In genomic region chr10:511101-511848, GRCh38 we compare ENCODE assay signal across 1 cellular context.
TF ChIP-seq lines count a peak whose summit lies in the region.

No MANE protein-coding gene starts in this region.

TF ChIP-seq in HepG2, 621 proteins besides CTCF, POLR2A, EP300 and RAD21 (continued from another document and continues in another):
- TF ChIP-seq, protein P1, sequence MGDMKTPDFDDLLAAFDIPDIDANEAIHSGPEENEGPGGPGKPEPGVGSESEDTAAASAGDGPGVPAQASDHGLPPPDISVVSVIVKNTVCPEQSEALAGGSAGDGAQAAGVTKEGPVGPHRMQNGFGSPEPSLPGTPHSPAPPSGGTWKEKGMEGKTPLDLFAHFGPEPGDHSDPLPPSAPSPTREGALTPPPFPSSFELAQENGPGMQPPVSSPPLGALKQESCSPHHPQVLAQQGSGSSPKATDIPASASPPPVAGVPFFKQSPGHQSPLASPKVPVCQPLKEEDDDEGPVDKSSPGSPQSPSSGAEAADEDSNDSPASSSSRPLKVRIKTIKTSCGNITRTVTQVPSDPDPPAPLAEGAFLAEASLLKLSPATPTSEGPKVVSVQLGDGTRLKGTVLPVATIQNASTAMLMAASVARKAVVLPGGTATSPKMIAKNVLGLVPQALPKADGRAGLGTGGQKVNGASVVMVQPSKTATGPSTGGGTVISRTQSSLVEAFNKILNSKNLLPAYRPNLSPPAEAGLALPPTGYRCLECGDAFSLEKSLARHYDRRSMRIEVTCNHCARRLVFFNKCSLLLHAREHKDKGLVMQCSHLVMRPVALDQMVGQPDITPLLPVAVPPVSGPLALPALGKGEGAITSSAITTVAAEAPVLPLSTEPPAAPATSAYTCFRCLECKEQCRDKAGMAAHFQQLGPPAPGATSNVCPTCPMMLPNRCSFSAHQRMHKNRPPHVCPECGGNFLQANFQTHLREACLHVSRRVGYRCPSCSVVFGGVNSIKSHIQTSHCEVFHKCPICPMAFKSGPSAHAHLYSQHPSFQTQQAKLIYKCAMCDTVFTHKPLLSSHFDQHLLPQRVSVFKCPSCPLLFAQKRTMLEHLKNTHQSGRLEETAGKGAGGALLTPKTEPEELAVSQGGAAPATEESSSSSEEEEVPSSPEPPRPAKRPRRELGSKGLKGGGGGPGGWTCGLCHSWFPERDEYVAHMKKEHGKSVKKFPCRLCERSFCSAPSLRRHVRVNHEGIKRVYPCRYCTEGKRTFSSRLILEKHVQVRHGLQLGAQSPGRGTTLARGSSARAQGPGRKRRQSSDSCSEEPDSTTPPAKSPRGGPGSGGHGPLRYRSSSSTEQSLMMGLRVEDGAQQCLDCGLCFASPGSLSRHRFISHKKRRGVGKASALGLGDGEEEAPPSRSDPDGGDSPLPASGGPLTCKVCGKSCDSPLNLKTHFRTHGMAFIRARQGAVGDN (CRISPR knock-in tag; IDR thresholded peaks at IDR 0.05), result peak; percentile 71
- peak; percentile 69; the same call in 1 of the 2 replicates for TF ChIP-seq ZBTB38 (CRISPR knock-in tag; IDR thresholded peaks at IDR 0.05)
- no peak for TF ChIP-seq ZNF569 (CRISPR knock-in tag; IDR thresholded peaks at IDR 0.05; ENCODE audit: borderline replicate concordance)
- TF ChIP-seq KLF16 (CRISPR knock-in tag; IDR thresholded peaks at IDR 0.05), result no peak
- TF ChIP-seq, protein P2, sequence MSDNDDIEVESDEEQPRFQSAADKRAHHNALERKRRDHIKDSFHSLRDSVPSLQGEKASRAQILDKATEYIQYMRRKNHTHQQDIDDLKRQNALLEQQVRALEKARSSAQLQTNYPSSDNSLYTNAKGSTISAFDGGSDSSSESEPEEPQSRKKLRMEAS (IDR thresholded peaks at IDR 0.05), result peak; percentile 53; the same call in 1 of the 2 replicates
- peak; percentile 55 for TF ChIP-seq ZNF781 (CRISPR knock-in tag; IDR thresholded peaks at IDR 0.05; ENCODE audit: borderline replicate concordance, not compliant biosample characterization)
- no peak for TF ChIP-seq NR2F6 (IDR thresholded peaks at IDR 0.05)
- TF ChIP-seq NR2F6 (CRISPR knock-in tag; IDR thresholded peaks at IDR 0.05), result no peak
- TF ChIP-seq IRF2 (CRISPR knock-in tag; IDR thresholded peaks at IDR 0.05), result 0 out of 2 replicates have a peak, but pooled peaks have one; percentile 21
- TF ChIP-seq PHF21A (CRISPR knock-in tag; IDR thresholded peaks at IDR 0.05), result peak; percentile 74; the same call in 1 of the 2 replicates
- no peak for TF ChIP-seq SMARCC2 (IDR thresholded peaks at IDR 0.05)
- TF ChIP-seq, protein P3, sequence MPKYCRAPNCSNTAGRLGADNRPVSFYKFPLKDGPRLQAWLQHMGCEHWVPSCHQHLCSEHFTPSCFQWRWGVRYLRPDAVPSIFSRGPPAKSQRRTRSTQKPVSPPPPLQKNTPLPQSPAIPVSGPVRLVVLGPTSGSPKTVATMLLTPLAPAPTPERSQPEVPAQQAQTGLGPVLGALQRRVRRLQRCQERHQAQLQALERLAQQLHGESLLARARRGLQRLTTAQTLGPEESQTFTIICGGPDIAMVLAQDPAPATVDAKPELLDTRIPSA (CRISPR knock-in tag; IDR thresholded peaks at IDR 0.05; ENCODE audit: borderline replicate concordance), result no peak
- 0 out of 2 replicates have a peak, but pooled peaks have one; percentile 13 for TF ChIP-seq ZNF788 (CRISPR knock-in tag; IDR thresholded peaks at IDR 0.05; ENCODE audit: borderline replicate concordance)
- TF ChIP-seq ZUFSP (CRISPR knock-in tag; IDR thresholded peaks at IDR 0.05; ENCODE audit: borderline replicate concordance), result no peak
- TF ChIP-seq ZMYM4 (CRISPR knock-in tag; IDR thresholded peaks at IDR 0.05), result peak; percentile 54; the same call in 1 of the 2 replicates
- TF ChIP-seq, protein P4, sequence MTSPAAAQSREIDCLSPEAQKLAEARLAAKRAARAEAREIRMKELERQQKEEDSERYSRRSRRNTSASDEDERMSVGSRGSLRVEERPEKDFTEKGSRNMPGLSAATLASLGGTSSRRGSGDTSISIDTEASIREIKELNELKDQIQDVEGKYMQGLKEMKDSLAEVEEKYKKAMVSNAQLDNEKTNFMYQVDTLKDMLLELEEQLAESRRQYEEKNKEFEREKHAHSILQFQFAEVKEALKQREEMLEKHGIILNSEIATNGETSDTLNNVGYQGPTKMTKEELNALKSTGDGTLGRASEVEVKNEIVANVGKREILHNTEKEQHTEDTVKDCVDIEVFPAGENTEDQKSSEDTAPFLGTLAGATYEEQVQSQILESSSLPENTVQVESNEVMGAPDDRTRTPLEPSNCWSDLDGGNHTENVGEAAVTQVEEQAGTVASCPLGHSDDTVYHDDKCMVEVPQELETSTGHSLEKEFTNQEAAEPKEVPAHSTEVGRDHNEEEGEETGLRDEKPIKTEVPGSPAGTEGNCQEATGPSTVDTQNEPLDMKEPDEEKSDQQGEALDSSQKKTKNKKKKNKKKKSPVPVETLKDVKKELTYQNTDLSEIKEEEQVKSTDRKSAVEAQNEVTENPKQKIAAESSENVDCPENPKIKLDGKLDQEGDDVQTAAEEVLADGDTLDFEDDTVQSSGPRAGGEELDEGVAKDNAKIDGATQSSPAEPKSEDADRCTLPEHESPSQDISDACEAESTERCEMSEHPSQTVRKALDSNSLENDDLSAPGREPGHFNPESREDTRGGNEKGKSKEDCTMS (CRISPR knock-in tag; conservative IDR thresholded peaks at IDR 0.05), result 0 out of 2 replicates have a peak, but pooled peaks have one; percentile 52
- peak; percentile 44; the same call in 1 of the 2 replicates for TF ChIP-seq SP2 (CRISPR knock-in tag; IDR thresholded peaks at IDR 0.05)
- TF ChIP-seq ZFP36L1 (CRISPR knock-in tag; IDR thresholded peaks at IDR 0.05), result no peak
- peak; percentile 47 for TF ChIP-seq YY1 (IDR thresholded peaks at IDR 0.05; ENCODE audit: insufficient read depth, insufficient replicate concordance, low read depth, low read length)
- TF ChIP-seq SAFB2 (CRISPR knock-in tag; IDR thresholded peaks at IDR 0.05; ENCODE audit: borderline replicate concordance, low read depth), result no peak
- TF ChIP-seq SAP130 (CRISPR knock-in tag; IDR thresholded peaks at IDR 0.05; ENCODE audit: low read depth), result peak; percentile 49
- 0 out of 2 replicates have a peak, but pooled peaks have one; percentile 28 for TF ChIP-seq TARDBP (CRISPR knock-in tag; IDR thresholded peaks at IDR 0.05)
- TF ChIP-seq ZNF614 (CRISPR knock-in tag; IDR thresholded peaks at IDR 0.05; ENCODE audit: borderline replicate concordance), result peak; percentile 35; the same call in 1 of the 2 replicates
- peak; percentile 55; the same call in 1 of the 2 replicates for TF ChIP-seq MYC (CRISPR knock-in tag; IDR thresholded peaks at IDR 0.05; ENCODE audit: borderline replicate concordance)
- no peak for TF ChIP-seq FUBP1 (CRISPR knock-in tag; IDR thresholded peaks at IDR 0.05; ENCODE audit: borderline replicate concordance)
- 0 out of 2 replicates have a peak, but pooled peaks have one; percentile 31 for TF ChIP-seq HNRNPL (IDR thresholded peaks at IDR 0.05; ENCODE audit: low read depth, low read length)
- TF ChIP-seq ARID5B (CRISPR knock-in tag; IDR thresholded peaks at IDR 0.05), result 0 out of 2 replicates have a peak, but pooled peaks have one; percentile 31
- no peak for TF ChIP-seq ZNF660 (CRISPR knock-in tag; IDR thresholded peaks at IDR 0.05; ENCODE audit: borderline replicate concordance, low read depth)
- no peak for TF ChIP-seq FIP1L1 (IDR thresholded peaks at IDR 0.05; ENCODE audit: borderline replicate concordance, insufficient read depth, low read depth, low read length)
- TF ChIP-seq ZNF839 (CRISPR knock-in tag; IDR thresholded peaks at IDR 0.05; ENCODE audit: borderline replicate concordance), result peak; percentile 33; the same call in 1 of the 2 replicates
- TF ChIP-seq ZSCAN29 (CRISPR knock-in tag; conservative IDR thresholded peaks at IDR 0.05), result 0 out of 2 replicates have a peak, but pooled peaks have one; percentile 49
- no peak for TF ChIP-seq ZNF138 (CRISPR knock-in tag; IDR thresholded peaks at IDR 0.05; ENCODE audit: low read depth)
- TF ChIP-seq CEBPB (IDR thresholded peaks at IDR 0.05; ENCODE audit: borderline replicate concordance, low read depth, low read length), result no peak
- TF ChIP-seq ZNF570 (CRISPR knock-in tag; IDR thresholded peaks at IDR 0.05; ENCODE audit: borderline replicate concordance), result no peak
- TF ChIP-seq ZNF232 (CRISPR knock-in tag; IDR thresholded peaks at IDR 0.05; ENCODE audit: borderline replicate concordance), result no peak
- TF ChIP-seq RFX3 (CRISPR knock-in tag; IDR thresholded peaks at IDR 0.05), result no peak
- TF ChIP-seq HOXA9 (CRISPR knock-in tag; IDR thresholded peaks at IDR 0.05; ENCODE audit: borderline replicate concordance), result no peak
- TF ChIP-seq HMGXB4 (CRISPR knock-in tag; IDR thresholded peaks at IDR 0.05; ENCODE audit: borderline replicate concordance in 1 of 2, low read depth in 1 of 2), result peak; percentile 40 to 45; a peak in 1 of 4 replicates
- TF ChIP-seq U2AF1 (optimal IDR thresholded peaks at IDR 0.05; ENCODE audit: low read depth, low read length), result no peak
- 0 out of 2 replicates have a peak, but pooled peaks have one; percentile 48 for TF ChIP-seq ZNF556 (CRISPR knock-in tag; IDR thresholded peaks at IDR 0.05; ENCODE audit: borderline replicate concordance)
- peak; percentile 27; the same call in 1 of the 2 replicates for TF ChIP-seq MXD3 (CRISPR knock-in tag; IDR thresholded peaks at IDR 0.05)
- TF ChIP-seq SP1 (IDR thresholded peaks at IDR 0.05), result no peak
- no peak for TF ChIP-seq SP1 (CRISPR knock-in tag; IDR thresholded peaks at IDR 0.05)
- no peak for TF ChIP-seq RARG (CRISPR knock-in tag; IDR thresholded peaks at IDR 0.05; ENCODE audit: low read depth)
- peak; percentile 78 for TF ChIP-seq CHD2 (IDR thresholded peaks at IDR 0.05; ENCODE audit: low read depth, low read length)
- TF ChIP-seq ELF1 (CRISPR knock-in tag; IDR thresholded peaks at IDR 0.05), result 0 out of 2 replicates have a peak, but pooled peaks have one; percentile 33
- no peak for TF ChIP-seq ZNF180 (CRISPR knock-in tag; IDR thresholded peaks at IDR 0.05; ENCODE audit: borderline replicate concordance, low read depth)
